Comparison of ENCODE assay signal across 1 cellular context in genomic region chr6:6886160-6886885, GRCh38.
TF ChIP-seq lines count a peak whose summit lies in the region.

No MANE protein-coding gene starts in this region.

TF ChIP-seq in K562, 482 proteins besides CTCF, POLR2A, EP300 and RAD21 (continued from another document and continues in another):
- TF ChIP-seq PPARD (CRISPR knock-in tag; IDR thresholded peaks at IDR 0.05): no peak
- no peak; the same call in 1 of the 2 replicates for TF ChIP-seq ESRRA (IDR thresholded peaks at IDR 0.05; ENCODE audit: borderline replicate concordance, low read depth)
- no peak for TF ChIP-seq JUND (IDR thresholded peaks at IDR 0.05; ENCODE audit: borderline replicate concordance, low read depth, low read length)
- peak; percentile 78; the same call in 2 of the 3 replicates for TF ChIP-seq JUND (tag; IDR thresholded peaks at IDR 0.05; ENCODE audit: borderline replicate concordance, low read depth, low read length)
- TF ChIP-seq ZC3H11A (IDR thresholded peaks at IDR 0.05; ENCODE audit: low read depth, low read length): no peak
- peak; percentile 85 for TF ChIP-seq HDAC2 (IDR thresholded peaks at IDR 0.05)
- 0 out of 2 replicates have a peak, but pooled peaks have one; percentile 14 for TF ChIP-seq ZEB2 (IDR thresholded peaks at IDR 0.05)
- TF ChIP-seq CBX1 (IDR thresholded peaks at IDR 0.05; ENCODE audit: low read depth): no peak
- peak; percentile 33; the same call in 1 of the 2 replicates for TF ChIP-seq SMARCC2 (IDR thresholded peaks at IDR 0.05; ENCODE audit: low read depth)
- no peak for TF ChIP-seq SMAD2 (IDR thresholded peaks at IDR 0.05; ENCODE audit: low read depth, low read length)
- TF ChIP-seq ZNF133 (CRISPR knock-in tag; IDR thresholded peaks at IDR 0.05): no peak
- TF ChIP-seq ZFP30 (CRISPR knock-in tag; IDR thresholded peaks at IDR 0.05; ENCODE audit: borderline replicate concordance): no peak
- no peak for TF ChIP-seq DIDO1 (tag; IDR thresholded peaks at IDR 0.05; ENCODE audit: low read depth)
- no peak; the same call in 1 of the 2 replicates for TF ChIP-seq RBFOX2 (IDR thresholded peaks at IDR 0.05; ENCODE audit: low read depth, low read length)
- 0 out of 2 replicates have a peak, but pooled peaks have one; percentile 24 for TF ChIP-seq ZNF583 (CRISPR knock-in tag; IDR thresholded peaks at IDR 0.05)
- TF ChIP-seq ARHGAP35 (IDR thresholded peaks at IDR 0.05; ENCODE audit: partially characterized antibody): no peak
- no peak for TF ChIP-seq GTF2F1 (IDR thresholded peaks at IDR 0.05; ENCODE audit: low read depth, low read length)
- no peak for TF ChIP-seq ILF3 (IDR thresholded peaks at IDR 0.05; ENCODE audit: borderline replicate concordance)
- TF ChIP-seq E2F4 (CRISPR knock-in tag; IDR thresholded peaks at IDR 0.05; ENCODE audit: low read depth): 0 out of 2 replicates have a peak, but pooled peaks have one; percentile 53
- no peak for TF ChIP-seq ATF4 (CRISPR knock-in tag; IDR thresholded peaks at IDR 0.05)
- TF ChIP-seq KLF1 (tag; IDR thresholded peaks at IDR 0.05): 0 out of 2 replicates have a peak, but pooled peaks have one; percentile 61
- no peak for TF ChIP-seq ZBTB49 (CRISPR knock-in tag; IDR thresholded peaks at IDR 0.05; ENCODE audit: borderline replicate concordance)
- peak in 1 of 2 experiments; percentile 52; a peak in 2 of 4 replicates for TF ChIP-seq ZNF639 (CRISPR knock-in tag; conservative IDR thresholded peaks at IDR 0.05 in 1 of 2, IDR thresholded peaks at IDR 0.05 in 1 of 2)
- no peak for TF ChIP-seq ZNF436 (CRISPR knock-in tag; IDR thresholded peaks at IDR 0.05)
- TF ChIP-seq ZNF507 (tag; conservative IDR thresholded peaks at IDR 0.05): no peak
- no peak for TF ChIP-seq ZFP91 (CRISPR knock-in tag; IDR thresholded peaks at IDR 0.05)
- no peak for TF ChIP-seq IRF2 (CRISPR knock-in tag; IDR thresholded peaks at IDR 0.05)
- peak; percentile 93 for TF ChIP-seq ZSCAN29 (IDR thresholded peaks at IDR 0.05)
- TF ChIP-seq ZNF699 (CRISPR knock-in tag; IDR thresholded peaks at IDR 0.05; ENCODE audit: insufficient replicate concordance): no peak
- TF ChIP-seq E2F1 (CRISPR knock-in tag; IDR thresholded peaks at IDR 0.05): no peak
- 0 out of 2 replicates have a peak, but pooled peaks have one; percentile 34 for TF ChIP-seq PTRF (tag; IDR thresholded peaks at IDR 0.05)
- peak; percentile 46; the same call in 1 of the 2 replicates for TF ChIP-seq ZNF707 (CRISPR knock-in tag; conservative IDR thresholded peaks at IDR 0.05)
- TF ChIP-seq GTF2B (IDR thresholded peaks at IDR 0.05; ENCODE audit: extremely low read depth, insufficient read length): no peak
- TF ChIP-seq ZNF57 (CRISPR knock-in tag; IDR thresholded peaks at IDR 0.05): no peak
- TF ChIP-seq KLF6 (CRISPR knock-in tag; IDR thresholded peaks at IDR 0.05; ENCODE audit: borderline replicate concordance): no peak
- no peak for TF ChIP-seq ZNF586 (CRISPR knock-in tag; conservative IDR thresholded peaks at IDR 0.05)
- TF ChIP-seq COPS2 (conservative IDR thresholded peaks at IDR 0.05): no peak
- TF ChIP-seq ZNF232 (CRISPR knock-in tag; IDR thresholded peaks at IDR 0.05): no peak
- TF ChIP-seq SIN3B (IDR thresholded peaks at IDR 0.05; ENCODE audit: low read depth): no peak
- peak; percentile 93; the same call in 1 of the 2 replicates for TF ChIP-seq SREBF2 (CRISPR knock-in tag; IDR thresholded peaks at IDR 0.05)
- TF ChIP-seq CUX1 (CRISPR knock-in tag; IDR thresholded peaks at IDR 0.05): peak; percentile 84
- no peak for TF ChIP-seq ZNF217 (CRISPR knock-in tag; IDR thresholded peaks at IDR 0.05)
- peak; percentile 72; the same call in 1 of the 2 replicates for TF ChIP-seq CREB3L1 (IDR thresholded peaks at IDR 0.05; ENCODE audit: borderline replicate concordance, low read depth)
- no peak for TF ChIP-seq CTCFL (IDR thresholded peaks at IDR 0.05; ENCODE audit: borderline replicate concordance, insufficient read depth, low read depth, low read length, poor library complexity, severe bottlenecking)
